8 cellular contexts compared by ENCODE assay signal in genomic region chr4:337143-337931, GRCh38. TPM values are rescaled to one million over a fixed set of nuclear protein-coding genes. Genes with fewer than 3 reads are reported as not detected.
DNase-seq lines count a peak whose midpoint lies in the region; ATAC-seq and TF ChIP-seq lines count a peak whose summit lies in the region.

ZNF141 (plus strand) TSS chr4:337814; CDS start chr4:337984, 170 bp downstream.

- TF ChIP-seq POLR2A in erythroblast (IDR thresholded peaks at IDR 0.05; ENCODE audit: low read length), result peak; percentile 87

- H3K4me3 Mint-ChIP-seq in activated T-cell treated with anti-CD3 and anti-CD28 coated beads, Interleukin-2, amount 50 U/mL, for 4 hours, result peak within 1 kb of the TSS; percentile 100

- H3K27me3 ChIP-seq in mucosa of stomach (ENCODE audit: control insufficient read depth, insufficient read depth, low read length), result no peaks in the 10 kb centered on the region

- no peaks in the 10 kb centered on the region for H3K27me3 Mint-ChIP-seq in activated T-cell treated with anti-CD3 and anti-CD28 coated beads, Interleukin-2, amount 50 U/mL, for 4 hours (ENCODE audit: low read depth)

- peaks cover 36% of the 10 kb centered on the region for H3K4me1 Mint-ChIP-seq in activated T-cell treated with anti-CD3 and anti-CD28 coated beads, Interleukin-2, amount 50 U/mL, for 4 hours (ENCODE audit: low read depth)

- peak; percentile 91 for ATAC-seq in GM19455 (IDR thresholded peaks at IDR 0.05; ENCODE audit: unreplicated experiment)
- peak; percentile 94 to 96 for ATAC-seq in activated T-cell treated with anti-CD3 and anti-CD28 coated beads, Interleukin-2, amount 50 U/mL, for 4 hours

- peaks cover 35% of the 10 kb centered on the region for H3K36me3 Mint-ChIP-seq in activated T-cell treated with anti-CD3 and anti-CD28 coated beads, Interleukin-2, amount 50 U/mL, for 4 hours (ENCODE audit: insufficient read depth)

- peaks cover 8% of the 10 kb centered on the region for H3K4me1 ChIP-seq in mucosa of stomach (ENCODE audit: control insufficient read depth, insufficient read depth, low read length)

- DNase-seq in CMK (ENCODE audit: low read depth) (peak; percentile 96), HT1080 (ENCODE audit: low read depth) (peak; percentile 37), OCI-M1 (lab: John Stamatoyannopoulos, UW) (peak; percentile 98), erythroblast (lab: John Stamatoyannopoulos, UW) (peak; percentile 90 to 95)
- peak; percentile 82 for DNase-seq in activated T-cell treated with anti-CD3 and anti-CD28 coated beads, Interleukin-2, amount 50 U/mL, for 4 hours
- DNase-seq in stimulated activated CD8-positive, alpha-beta memory T cell treated with anti-CD3 and anti-CD28 coated beads, Interleukin-4, amount 100 ng/mL, for 48 hours, result peak; percentile 91

- peaks cover 28% of the 10 kb centered on the region for H3K9me3 Mint-ChIP-seq in activated T-cell treated with anti-CD3 and anti-CD28 coated beads, Interleukin-2, amount 50 U/mL, for 4 hours

- H3K36me3 ChIP-seq in mucosa of stomach (ENCODE audit: control insufficient read depth, insufficient read depth, low read length), result peaks cover 6% of the 10 kb centered on the region

- H3K4me3 ChIP-seq in mucosa of stomach (ENCODE audit: low read length), result peak within 1 kb of the TSS; percentile 83

- H3K9me3 ChIP-seq in mucosa of stomach (ENCODE audit: control insufficient read depth, low read length), result peaks cover 6% of the 10 kb centered on the region

- H3K9ac ChIP-seq in mucosa of stomach (ENCODE audit: low read length), result peak within 1 kb of the TSS; percentile 94

RNA-seq across cellular contexts. Expression of gene ZNF141, which starts in this region (rescaled TPM):
- total RNA-seq in HT1080 (2014; rRNA removed; shearing (Covaris generic)), result 0.57 and 0.72 TPM in 2 replicates
- polyA plus RNA-seq in HT1080 (2015; cell fraction: cytosol; rRNA removed), result 0.18 and 0.23 TPM in 2 replicates
- polyA plus RNA-seq in HT1080 (2015; cell fraction: nucleus; rRNA removed), result 0.22 and 0.33 TPM in 2 replicates
- total RNA-seq in activated T-cell treated with anti-CD3 and anti-CD28 coated beads, Interleukin-2, amount 50 U/mL, for 4 hours, result 10 to 100 TPM; 16.8 to 21.7 (median 19.4) TPM

Comparison
In these comparisons a context has a peak if more than half of its experiments do, and no peak if none do; other contexts are left out.
1. Peak in every context shown above with its lines: DNase-seq, ATAC-seq and H3K4me3 ChIP-seq.
2. RNA of gene ZNF141 (total RNA-seq): 16.8 to 21.7 TPM in activated T-cell treated with anti-CD3 and anti-CD28 coated beads, Interleukin-2, amount 50 U/mL, for 4 hours; 0.57 to 0.72 TPM in HT1080; every median in the first group is over 10 times any median in the second.
3. Peak in DNase-seq in HT1080; RNA of the gene not detected or under 1 TPM.
4. DNase-seq: peak in every context shown above with its lines; median percentile 98 in OCI-M1; 96 in CMK; 92 in erythroblast; 91 in stimulated activated CD8-positive, alpha-beta memory T cell treated with anti-CD3 and anti-CD28 coated beads, Interleukin-4, amount 100 ng/mL, for 48 hours; 82 in activated T-cell treated with anti-CD3 and anti-CD28 coated beads, Interleukin-2, amount 50 U/mL, for 4 hours; 37 in HT1080.